ENCODE assay signal across 1 cellular context in genomic region chr17:19338031-19338990, GRCh38.
TF ChIP-seq lines count a peak whose summit lies in the region.

No MANE protein-coding gene starts in this region.

TF ChIP-seq in K562, 482 proteins besides CTCF, POLR2A, EP300 and RAD21 (continued from another document):
- no peak for TF ChIP-seq ZSCAN29 (IDR thresholded peaks at IDR 0.05)
- TF ChIP-seq TEAD4 (IDR thresholded peaks at IDR 0.05; ENCODE audit: low read length): no peak
- no peak for TF ChIP-seq TEAD4 (CRISPR knock-in tag; IDR thresholded peaks at IDR 0.05; ENCODE audit: borderline replicate concordance)
- no peak for TF ChIP-seq ZSCAN32 (CRISPR knock-in tag; IDR thresholded peaks at IDR 0.05)
TF ChIP-seq in K562: peak in this region for 2.
